ENCODE assay signal across 8 cellular contexts in the genomic region with DNA sequence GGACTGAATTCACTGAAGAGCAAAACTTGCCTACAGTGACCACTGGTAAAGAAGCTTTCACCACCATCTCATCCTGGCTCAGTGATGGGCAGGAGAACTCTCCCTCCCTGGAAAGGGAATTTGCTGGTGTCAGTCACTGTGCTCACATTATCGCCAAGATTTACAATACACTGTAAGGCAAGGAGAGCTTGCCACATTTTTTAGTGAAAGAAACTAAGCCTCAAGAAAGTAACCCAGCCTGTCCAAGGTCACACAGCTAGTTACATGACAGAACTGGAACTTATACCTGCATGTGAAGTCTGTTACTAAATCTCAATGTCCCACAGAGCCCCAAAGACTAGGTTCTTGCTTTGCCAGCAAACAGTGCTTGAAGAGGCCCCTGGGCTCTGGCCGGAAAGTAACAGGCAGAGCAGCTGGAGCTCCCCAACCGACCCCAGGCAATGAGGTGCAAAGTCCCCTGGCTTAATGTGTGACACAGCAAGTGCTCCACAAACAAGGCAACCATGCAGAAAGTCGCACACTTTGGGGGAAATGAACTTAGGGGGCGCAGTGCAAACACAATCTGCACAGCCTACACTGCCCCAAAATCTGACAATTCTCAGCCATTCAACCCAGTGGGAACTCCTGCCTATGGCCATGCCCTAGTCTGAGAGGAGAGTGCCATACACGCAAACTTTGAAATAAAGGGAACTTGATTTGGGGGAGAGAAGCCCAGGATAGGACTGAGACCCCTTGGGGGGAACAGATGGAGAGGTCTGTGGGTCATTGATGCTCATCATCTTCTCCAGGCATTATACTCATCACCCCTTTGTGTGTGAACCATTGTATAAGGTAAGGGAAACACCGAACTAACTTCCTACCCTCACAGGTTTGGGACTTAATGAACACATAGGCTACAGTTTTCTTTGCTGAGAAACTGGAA. TPM values are rescaled to one million over a fixed set of nuclear protein-coding genes. Genes with fewer than 3 reads are reported as not detected.
A peak's percentile ranks its signal among the peaks of the same experiment; 100 is the strongest.
DNase-seq lines count a peak whose midpoint lies in the region; ATAC-seq and TF ChIP-seq lines count a peak whose summit lies in the region.

No MANE protein-coding gene starts in this region.

- peak overlapping the region; percentile 64 to 100 (median 89) for H3K4me3 ChIP-seq in dorsolateral prefrontal cortex
- H3K4me3 ChIP-seq in naive thymus-derived CD4-positive, alpha-beta T cell (ENCODE audit: low read length): peak overlapping the region; percentile 92

- DNase-seq in NCI-H2171 treated with DMSO at 0.1 percent for 48 hours (lab: John Stamatoyannopoulos, UW) (peak; percentile 34), NCI-H2171 (lab: John Stamatoyannopoulos, UW) (no peak), RWPE1 (ENCODE audit: low spot score) (no peak), dorsolateral prefrontal cortex (peak in 1 of 10 donors; percentile 43), KG1 (lab: John Stamatoyannopoulos, UW) (no peak)
- DNase-seq in naive thymus-derived CD4-positive, alpha-beta T cell: peak in 1 of 9 donors; percentile 16

- H3K36me3 ChIP-seq in naive thymus-derived CD4-positive, alpha-beta T cell (ENCODE audit: control insufficient read depth in 2 of 3, insufficient read depth in 3 of 3, low read length in 3 of 3): peaks cover 0 to 13% (median 0%) of the 10 kb centered on the region in 3 experiments

- peaks cover 0 to 56% (median 11%) of the 10 kb centered on the region in 5 donors for H3K36me3 Mint-ChIP-seq in naive thymus-derived CD4-positive, alpha-beta T cell

- H3K9me3 ChIP-seq in naive thymus-derived CD4-positive, alpha-beta T cell (ENCODE audit: control insufficient read depth in 2 of 3, low read length in 3 of 3): no peaks in the 10 kb centered on the region

- peaks cover 52 to 71% (median 64%) of the 10 kb centered on the region in 7 donors for H3K4me1 Mint-ChIP-seq in naive thymus-derived CD4-positive, alpha-beta T cell

- H3K4me1 ChIP-seq in naive thymus-derived CD4-positive, alpha-beta T cell (ENCODE audit: control insufficient read depth in 2 of 2, insufficient read depth in 2 of 2, low read length in 2 of 2): peaks cover 40 to 49% of the 10 kb centered on the region in 2 donors

- H3K27ac ChIP-seq in RWPE1 (peak overlapping the region; percentile 99), dorsolateral prefrontal cortex (peak overlapping the region; percentile 92 to 100 (median 100))
- peak overlapping the region; percentile 98 for H3K27ac ChIP-seq in naive thymus-derived CD4-positive, alpha-beta T cell (ENCODE audit: low read depth, low read length)

- POLR2A ChIA-PET in RWPE1 (lab: Yijun Ruan, JAX; ENCODE audit: low non-redundant PET): interaction anchor here (0.7 to 2.7 kb wide), 6 partner anchors 9 to 59 kb away, joined by 3 to 12 read pairs (median 4); no protein-coding TSS in a partner anchor
- POLR2A ChIA-PET in naive thymus-derived CD4-positive, alpha-beta T cell (lab: Charles Lee): interaction anchor here (0.6 to 7.5 kb wide), 5 partner anchors 11 to 877 kb away, joined by 3 to 85 read pairs (median 3); no protein-coding TSS in a partner anchor

- no peaks in the 10 kb centered on the region for H3K9me3 Mint-ChIP-seq in naive thymus-derived CD4-positive, alpha-beta T cell

- peak overlapping the region; percentile 48 to 97 (median 90) for H3K27ac Mint-ChIP-seq in naive thymus-derived CD4-positive, alpha-beta T cell

- ATAC-seq in naive thymus-derived CD4-positive, alpha-beta T cell: no peak
- ATAC-seq in GM18907 (IDR thresholded peaks at IDR 0.05; ENCODE audit: unreplicated experiment) (no peak), HG02970 (IDR thresholded peaks at IDR 0.05; ENCODE audit: low FRiP score, unreplicated experiment) (no peak)

- intact Hi-C loops in dorsolateral prefrontal cortex (cut with DNase I): loop anchor here in 1 of 2 donors (5.0 kb wide), 1 partner anchor 148 kb away; no protein-coding TSS in a partner anchor
- intact Hi-C loops in naive thymus-derived CD4-positive, alpha-beta T cell (cut with micrococcal nuclease): loop anchor here (1.0 to 5.0 kb wide), 2 partner anchors 7 to 637 kb away; partner anchors contain the start of gene ASXL1 (in 1 of the 2)

- TF ChIP-seq CTCF in RWPE1 (conservative IDR thresholded peaks at IDR 0.05; ENCODE audit: low read depth) (no peak), dorsolateral prefrontal cortex (IDR thresholded peaks at IDR 0.05 in 54 of 56, conservative IDR thresholded peaks at IDR 0.05 in 2 of 56; ENCODE audit: low read depth in 1 of 56, partially characterized antibody in 56 of 56) (peak in 27 of 56 donors; percentile 8 to 46 (median 24))

- H3K27me3 ChIP-seq in dorsolateral prefrontal cortex: no peaks in the 10 kb centered on the region
- H3K27me3 ChIP-seq in naive thymus-derived CD4-positive, alpha-beta T cell (ENCODE audit: control insufficient read depth in 2 of 2, insufficient read depth in 2 of 2, low read length in 2 of 2): no peaks in the 10 kb centered on the region

- CTCF ChIA-PET in RWPE1 (lab: Yijun Ruan, JAX): interaction anchor here (0.6 to 7.0 kb wide), 10 partner anchors 14 to 108 kb away, joined by 3 to 163 read pairs (median 3); no protein-coding TSS in a partner anchor
- CTCF ChIA-PET in naive thymus-derived CD4-positive, alpha-beta T cell (lab: Charles Lee): interaction anchor here (0.6 to 6.1 kb wide), 4 partner anchors 47 to 155 kb away, joined by 4 to 108 read pairs (median 5); no protein-coding TSS in a partner anchor

- H3K4me3 Mint-ChIP-seq in naive thymus-derived CD4-positive, alpha-beta T cell: peak overlapping the region; percentile 89 to 97 (median 96)

- H3K27me3 Mint-ChIP-seq in naive thymus-derived CD4-positive, alpha-beta T cell: no peaks in the 10 kb centered on the region

RNA-seq across cellular contexts. Expression of gene BCL2L1, which starts 1.9 kb away (rescaled TPM):
- 100 to 1,000 TPM in 77 of 120 experiments, 10 to 100 TPM in 43; 79.5 to 144 (median 103) TPM for total RNA-seq in dorsolateral prefrontal cortex
- total RNA-seq in naive thymus-derived CD4-positive, alpha-beta T cell: 100 to 1,000 TPM in 1 of 5 experiments, 10 to 100 TPM in 4; 15.0 to 111 (median 19.4) TPM
- 10 to 100 TPM; 11.5 to 12.7 TPM for polyA plus RNA-seq in naive thymus-derived CD4-positive, alpha-beta T cell

RNA-seq across cellular contexts. Expression of gene TPX2, which starts 18.3 kb away (rescaled TPM):
- total RNA-seq in dorsolateral prefrontal cortex: 1 to 10 TPM; 1.1 to 4.1 (median 2.6) TPM
- 10 to 100 TPM in 1 of 5 experiments, under 1 TPM in 4; 0.16 to 84.3 (median 0.43) TPM for total RNA-seq in naive thymus-derived CD4-positive, alpha-beta T cell
- under 1 TPM in 1 of 2 donors, not detected in 1; 0.09 TPM for polyA plus RNA-seq in naive thymus-derived CD4-positive, alpha-beta T cell
